Comparison of ENCODE assay signal across 8 cellular contexts in the genomic region with DNA sequence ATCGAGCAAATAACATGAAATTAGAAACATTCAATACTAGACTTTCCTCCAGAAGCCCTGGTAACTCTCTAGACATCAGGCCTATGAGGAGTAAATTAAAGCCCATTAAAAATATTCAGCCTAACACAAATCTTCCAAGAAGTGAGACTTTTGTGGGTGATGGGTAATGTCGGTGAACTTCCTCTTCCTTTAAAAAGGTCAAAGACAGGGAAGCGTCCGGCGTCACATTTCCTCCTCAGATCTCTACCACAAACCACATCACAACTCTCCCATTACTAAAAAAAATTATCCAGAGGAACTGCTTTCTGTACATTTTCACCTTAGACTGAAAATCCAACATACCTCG. TPM values are rescaled to one million over a fixed set of nuclear protein-coding genes. Genes with fewer than 3 reads are reported as not detected.
DNase-seq lines count a peak whose midpoint lies in the region; ATAC-seq, FAIRE-seq and TF ChIP-seq lines count a peak whose summit lies in the region.

No MANE protein-coding gene starts in this region.

- WGBS in K562 (ENCODE audit: insufficient coverage, low coverage, missing lambda C conversion rate): 0% methylated on average over 6 of the region's 6 CpGs
- 0 to 1% (median 1%) methylated on average over 6 of the region's 6 CpGs for WGBS in spleen, 5 donors

- TF ChIP-seq EP300 in K562 (IDR thresholded peaks at IDR 0.05; ENCODE audit: low read length): no peak

- H3K9ac ChIP-seq in K562 (ENCODE audit: insufficient read depth in 1 of 2, low read depth in 2 of 2, low read length in 2 of 2): peak overlapping the region; percentile 69 to 97
- H3K9ac ChIP-seq in iPS-20b (ENCODE audit: low read depth, low read length): peak overlapping the region; percentile 84

- H3K4me2 ChIP-seq in K562 (ENCODE audit: insufficient read depth, low read length): peak overlapping the region; percentile 83

- TF ChIP-seq POLR2A in K562 (conservative IDR thresholded peaks at IDR 0.05): no peak
- TF ChIP-seq POLR2A in spleen (IDR thresholded peaks at IDR 0.05): no peak

- peak; percentile 29 for DNase-seq in NCI-H2107 treated with DMSO at 0.1 percent for 48 hours (lab: John Stamatoyannopoulos, UW; ENCODE audit: unreplicated experiment)
- DNase-seq in NCI-H2107 (lab: John Stamatoyannopoulos, UW): no peak
- no peak for DNase-seq in Panc1 (ENCODE audit: low read depth, low spot score)
- peak in 1 of 4 experiments; percentile 65 for DNase-seq in K562 (ENCODE audit: extremely low read depth in 1 of 4, low spot score in 3 of 4)
- peak; percentile 81 for DNase-seq in spleen
- DNase-seq in activated gamma-delta T cell (lab: John Stamatoyannopoulos, UW): no peak

- H3K36me3 ChIP-seq in Panc1 (ENCODE audit: control insufficient read depth, insufficient read depth, low read length) (peaks cover 3% of the 10 kb centered on the region; the same call in 1 of the 2 replicates), K562 (ENCODE audit: control insufficient read depth, insufficient read depth, low read length) (peaks cover 18% of the 10 kb centered on the region; the same call in 1 of the 3 replicates), iPS-20b (ENCODE audit: insufficient read depth, low read depth, low read length) (peaks cover 19% of the 10 kb centered on the region), spleen (peaks cover 0 to 18% (median 2%) of the 10 kb centered on the region in 6 donors)

- H3K9me3 ChIP-seq in Panc1 (ENCODE audit: control insufficient read depth, insufficient read depth, low read depth, low read length): no peaks in the 10 kb centered on the region
- no peaks in the 10 kb centered on the region for H3K9me3 ChIP-seq in K562 (replicated peaks; ENCODE audit: control insufficient read depth, insufficient read depth, low read depth, low read length)
- H3K9me3 ChIP-seq in iPS-20b (ENCODE audit: insufficient read depth, low read depth, low read length): no peaks in the 10 kb centered on the region
- no peaks in the 10 kb centered on the region for H3K9me3 ChIP-seq in spleen

- H3K4me1 ChIP-seq in Panc1 (ENCODE audit: control insufficient read depth, insufficient read depth, low read length) (peaks cover 17% of the 10 kb centered on the region; the same call in 1 of the 2 replicates), K562 (replicated peaks in 1 of 2; ENCODE audit: control insufficient read depth in 2 of 2, insufficient read depth in 2 of 2, low read length in 2 of 2) (peaks cover 16 to 20% of the 10 kb centered on the region in 2 experiments; a peak in 4 of 5 replicates), iPS-20b (ENCODE audit: insufficient read depth, low read length) (peaks cover 9% of the 10 kb centered on the region), spleen (peaks cover 10 to 56% (median 28%) of the 10 kb centered on the region in 6 donors)

- CTCF ChIA-PET in Panc1 (lab: Charles Lee) (no interaction called here), K562 (lab: Yijun Ruan, JAX; ENCODE audit: low intra/inter-chr PET ratio) (no interaction called here)

- intact Hi-C loops in Panc1 (cut with micrococcal nuclease; ENCODE audit: unreplicated experiment) (no loop called here), K562 (cut with micrococcal nuclease) (loop anchor here (5.0 kb wide), 1 partner anchor 388 kb away; the partner anchor contains the start of gene HP1BP3), spleen (cut with DNase I; ENCODE audit: low total_unique reads) (loop anchor here (10.0 kb wide), 1 partner anchor 390 kb away; the partner anchor contains the start of gene HP1BP3)

- FAIRE-seq in K562 (lab: Jason Lieb, UNC): no peak

- H3K4me3 ChIP-seq in Panc1 (ENCODE audit: low read depth in 2 of 2, low read length in 2 of 2) (peak overlapping the region; percentile 93 to 94), K562 (peak overlapping the region; percentile 88), iPS-20b (ENCODE audit: low read length) (peak overlapping the region; percentile 78), spleen (peak overlapping the region; percentile 55 to 95 (median 76))

- BruUV-seq in Panc1 (replicated peaks; lab: Mats Ljungman, UMichigan) (no TSS peak), K562 (replicated peaks; lab: Mats Ljungman, UMichigan) (TSS peak; percentile 71)

- H2AFZ ChIP-seq in K562 (ENCODE audit: low read depth, low read length): peak overlapping the region; percentile 73; the same call in 1 of the 2 replicates

- peaks cover 12% of the 10 kb centered on the region for H4K20me1 ChIP-seq in K562 (replicated peaks; ENCODE audit: control insufficient read depth, insufficient read depth, low read length)

- POLR2A ChIA-PET in Panc1 (lab: Charles Lee) (interaction anchor here (1.0 kb wide), 1 partner anchor 19 kb away, joined by 4 read pairs; no protein-coding TSS in a partner anchor), K562 (lab: Yijun Ruan, JAX) (interaction anchor here (0.6 to 2.2 kb wide), 7 partner anchors 8 to 655 kb away, joined by 3 to 7 read pairs (median 3); no protein-coding TSS in a partner anchor)

- no peak for TF ChIP-seq CTCF in Panc1 (IDR thresholded peaks at IDR 0.05)
- no peak for TF ChIP-seq CTCF in K562 (IDR thresholded peaks at IDR 0.05 in 2 of 3, conservative IDR thresholded peaks at IDR 0.05 in 1 of 3; ENCODE audit: insufficient read depth in 2 of 3, low read depth in 1 of 3, low read length in 3 of 3)
- no peak for TF ChIP-seq CTCF in spleen (IDR thresholded peaks at IDR 0.05 in 8 of 11, conservative IDR thresholded peaks at IDR 0.05 in 3 of 11)

- TF ChIP-seq RAD21 in K562 (CRISPR knock-in tag; conservative IDR thresholded peaks at IDR 0.05 in 1 of 2, IDR thresholded peaks at IDR 0.05 in 1 of 2): 0 out of 4 replicates have a peak, but pooled peaks of 1 of the 2 experiments have one; percentile 3

- peak overlapping the region; percentile 73 for H3K27ac ChIP-seq in Panc1 (ENCODE audit: low read length)
- H3K27ac ChIP-seq in K562 (ENCODE audit: extremely low read depth, low read depth, low read length): peak overlapping the region; percentile 72; the same call in 2 of the 3 replicates
- no peak overlapping the region for H3K27ac ChIP-seq in iPS-20b (ENCODE audit: low read length)
- peak overlapping the region; percentile 87 to 98 (median 94) for H3K27ac ChIP-seq in spleen

- no peaks in the 10 kb centered on the region for H3K9me1 ChIP-seq in K562 (ENCODE audit: control insufficient read depth, insufficient read depth, low read length)

- ATAC-seq in Panc1: no peak
- ATAC-seq in K562: no peak
- ATAC-seq in GM21515 (IDR thresholded peaks at IDR 0.05; ENCODE audit: unreplicated experiment): no peak

- no peaks in the 10 kb centered on the region for H3K27me3 ChIP-seq in Panc1 (ENCODE audit: control insufficient read depth, insufficient read depth, low read length)
- no peaks in the 10 kb centered on the region for H3K27me3 ChIP-seq in K562 (ENCODE audit: control insufficient read depth in 2 of 2, insufficient read depth in 2 of 2, low read length in 2 of 2)
- H3K27me3 ChIP-seq in iPS-20b (ENCODE audit: insufficient read depth, low read length): peaks cover 12% of the 10 kb centered on the region; the same call in 1 of the 2 replicates
- no peaks in the 10 kb centered on the region for H3K27me3 ChIP-seq in spleen (replicated peaks in 1 of 7)

- in situ Hi-C loops in Panc1 (cut with HindIII; ENCODE audit: low pct_unique_long_range_greater_than_20kb, low sequenced_read_pairs): no loop called here
- in situ Hi-C loops in K562 (cut with MboI): no loop called here

- H3K79me2 ChIP-seq in K562 (ENCODE audit: control insufficient read depth, insufficient read depth, low read length): peaks cover 45% of the 10 kb centered on the region

TF ChIP-seq in K562, 482 proteins besides CTCF, POLR2A, EP300 and RAD21 (continues in another document):
- TF ChIP-seq ETV6 (IDR thresholded peaks at IDR 0.05; ENCODE audit: borderline replicate concordance in 1 of 2, low read depth in 2 of 2, low read length in 1 of 2): peak; percentile 90 to 97; a peak in 3 of 4 replicates
- no peak for TF ChIP-seq ETV6 (CRISPR knock-in tag; IDR thresholded peaks at IDR 0.05; ENCODE audit: borderline replicate concordance)
- TF ChIP-seq, protein P1, sequence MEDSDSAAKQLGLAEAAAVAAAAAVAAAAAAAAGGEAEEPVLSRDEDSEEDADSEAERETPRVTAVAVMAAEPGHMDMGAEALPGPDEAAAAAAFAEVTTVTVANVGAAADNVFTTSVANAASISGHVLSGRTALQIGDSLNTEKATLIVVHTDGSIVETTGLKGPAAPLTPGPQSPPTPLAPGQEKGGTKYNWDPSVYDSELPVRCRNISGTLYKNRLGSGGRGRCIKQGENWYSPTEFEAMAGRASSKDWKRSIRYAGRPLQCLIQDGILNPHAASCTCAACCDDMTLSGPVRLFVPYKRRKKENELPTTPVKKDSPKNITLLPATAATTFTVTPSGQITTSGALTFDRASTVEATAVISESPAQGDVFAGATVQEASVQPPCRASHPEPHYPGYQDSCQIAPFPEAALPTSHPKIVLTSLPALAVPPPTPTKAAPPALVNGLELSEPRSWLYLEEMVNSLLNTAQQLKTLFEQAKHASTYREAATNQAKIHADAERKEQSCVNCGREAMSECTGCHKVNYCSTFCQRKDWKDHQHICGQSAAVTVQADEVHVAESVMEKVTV (CRISPR knock-in tag; IDR thresholded peaks at IDR 0.05): 0 out of 2 replicates have a peak, but pooled peaks have one; percentile 7
- TF ChIP-seq MCM2 (IDR thresholded peaks at IDR 0.05; ENCODE audit: low read depth): no peak
- TF ChIP-seq TAF1 (IDR thresholded peaks at IDR 0.05; ENCODE audit: control insufficient read depth, extremely low read depth, insufficient read depth, low read length, severe bottlenecking): no peak

RNA-seq across cellular contexts. Expression of gene EIF4G3, which starts 1.4 kb away (rescaled TPM):
- 78.6 TPM for total RNA-seq in Panc1 (2021; ENCODE audit: unreplicated experiment)
- 43.8 TPM for polyA plus RNA-seq in Panc1 (2012; ENCODE audit: insufficient read length)
- total RNA-seq in K562 (2011; cell fraction: chromatin; rRNA removed; ENCODE audit: low replicate concordance): 99.6 and 192 TPM in 2 replicates
- 45.0 and 54.6 TPM in 2 replicates for total RNA-seq in K562 (2011; cell fraction: nucleolus; rRNA removed)
- 105 and 159 TPM in 2 replicates for total RNA-seq in K562 (2011; cell fraction: nucleoplasm; rRNA removed)
- 19.0 and 19.7 TPM in 2 replicates for total RNA-seq in K562 (2014; rRNA removed)
- 31.2 and 32.8 TPM in 2 replicates for total RNA-seq in K562 (2014; rRNA removed; fragmentation: Illumina TruSeq; extraction: Trizol)
- 29.7 and 33.1 TPM in 2 replicates for total RNA-seq in K562 (2015; rRNA removed; fragmentation: Illumina TruSeq; extraction: Trizol)
- total RNA-seq in K562 (2021): 35.9 and 38.7 TPM in 2 replicates
- 32.1 and 39.1 TPM in 2 replicates for polyA plus RNA-seq in K562 (2011; rRNA removed)
- polyA plus RNA-seq in K562 (2011; cell fraction: cytosol; rRNA removed): 31.9 and 38.3 TPM in 2 replicates
- polyA plus RNA-seq in K562 (2011; cell fraction: nucleus; rRNA removed): 64.3 and 72.5 TPM in 2 replicates
- polyA plus RNA-seq in K562 (2012): 25.9 and 36.4 TPM in 2 replicates
- polyA plus RNA-seq in K562 (2014; fragmentation: Illumina TruSeq; extraction: Trizol): 34.5 and 40.5 TPM in 2 replicates
- 10 to 100 TPM in 1 of 2 experiments, 1 to 10 TPM in 1; 6.7 to 10.1 TPM for polyA plus RNA-seq in K562 (2014; fragmentation: Nextera tagmentation; extraction: Ambion mirVana)
- 36.3 and 38.0 TPM in 2 replicates for polyA plus RNA-seq in K562 (2014; rRNA removed)
- polyA minus RNA-seq in K562 (2011; rRNA and poly(A)+ RNA removed): 39.2 and 45.5 TPM in 2 replicates
- polyA minus RNA-seq in K562 (2011; cell fraction: cytosol; rRNA and poly(A)+ RNA removed): 17.7 and 22.1 TPM in 2 replicates
- polyA minus RNA-seq in K562 (2011; cell fraction: nucleus; rRNA and poly(A)+ RNA removed): 27.6 and 40.3 TPM in 2 replicates
- total RNA-seq in spleen: 10 to 100 TPM; 62.7 to 97.3 (median 75.0) TPM
- polyA plus RNA-seq in spleen: 10 to 100 TPM; 14.3 to 18.0 (median 16.7) TPM

Comparison
In these comparisons a context has a peak if more than half of its experiments do, and no peak if none do; other contexts are left out.
1. DNase-seq: peak in NCI-H2107 treated with DMSO at 0.1 percent for 48 hours (single experiment) and spleen (single experiment); none in NCI-H2107 (single experiment), Panc1 (single experiment) and activated gamma-delta T cell (single experiment).
2. Peak in every context shown above with its lines, with median percentiles within 50 percentile points of each other: H3K4me3 ChIP-seq.